8 cellular contexts compared by ENCODE assay signal in genomic region chr6:50145125-50145524, GRCh38.
DNase-seq lines count a peak whose midpoint lies in the region; ATAC-seq and TF ChIP-seq lines count a peak whose summit lies in the region.
"Had no signal": no experiment of that assay in that cellular context is flagged by ENCODE, and none has a peak within 500 bp of the region (broad histone marks: within the 10 kb centered on the region; RNA-seq: fewer than 3 reads in every experiment).

No MANE protein-coding gene starts in this region.

- H3K27me3 Mint-ChIP-seq in nephron progenitor cell (ENCODE audit: low read depth, poor library complexity): no peaks in the 10 kb centered on the region

- H3K27ac ChIP-seq in MM.1S (ENCODE audit: low read length) (no peak overlapping the region), brain microvascular endothelial cell (no peak overlapping the region)
- H3K27ac ChIP-seq: ascending aorta had no signal

- H3K4me2 ChIP-seq in MM.1S (ENCODE audit: low read depth, low read length): no peak overlapping the region

- H3K36me3 ChIP-seq in MM.1S (replicated peaks; ENCODE audit: insufficient read depth, low read length) (no peaks in the 10 kb centered on the region), brain microvascular endothelial cell (replicated peaks) (no peaks in the 10 kb centered on the region)
- H3K36me3 ChIP-seq: ascending aorta had no signal

- H3K9me3 Mint-ChIP-seq in nephron progenitor cell: peaks cover 3% of the 10 kb centered on the region

- H3K27me3 ChIP-seq in MM.1S (replicated peaks; ENCODE audit: insufficient read depth, low read length) (no peaks in the 10 kb centered on the region), brain microvascular endothelial cell (replicated peaks) (no peaks in the 10 kb centered on the region)
- H3K27me3 ChIP-seq: ascending aorta had no signal

- peak; percentile 45 for TF ChIP-seq CTCF in GM12864 (IDR thresholded peaks at IDR 0.05; ENCODE audit: low read depth, low read length, missing control alignments)
- peak; percentile 54 for TF ChIP-seq CTCF in MM.1S (IDR thresholded peaks at IDR 0.05; ENCODE audit: low read length)
- peak; percentile 48 for TF ChIP-seq CTCF in brain microvascular endothelial cell (IDR thresholded peaks at IDR 0.05; ENCODE audit: low read depth, low read length, missing control alignments)
- TF ChIP-seq CTCF in nephron progenitor cell (IDR thresholded peaks at IDR 0.05): peak; percentile 62

- no peaks in the 10 kb centered on the region for H3K9me2 ChIP-seq in MM.1S (replicated peaks; ENCODE audit: insufficient read depth, low read length)

- H3K79me2 ChIP-seq in MM.1S (ENCODE audit: low read length): no peaks in the 10 kb centered on the region

- ATAC-seq in HG03460 (IDR thresholded peaks at IDR 0.05; ENCODE audit: unreplicated experiment): no peak

- no peaks in the 10 kb centered on the region for H3K4me1 ChIP-seq in MM.1S (ENCODE audit: low read length)
- H3K4me1 ChIP-seq: ascending aorta had no signal

- H3K4me3 Mint-ChIP-seq in nephron progenitor cell: no peak overlapping the region

- H3K9ac ChIP-seq in MM.1S (ENCODE audit: low read length): no peak overlapping the region

- DNase-seq in GM12864 (ENCODE audit: low read depth) (no peak), MM.1S (no peak), brain microvascular endothelial cell (no peak), nephron progenitor cell (no peak), posterior cingulate gyrus (no peak), G401 (ENCODE audit: low spot score) (no peak)

- H4K20me1 ChIP-seq in MM.1S (ENCODE audit: insufficient read depth, low read length): no peaks in the 10 kb centered on the region

- no peaks in the 10 kb centered on the region for H3K9me3 ChIP-seq in MM.1S (replicated peaks; ENCODE audit: insufficient read depth, low read length)
- H3K9me3 ChIP-seq: ascending aorta had no signal

- intact Hi-C loops in posterior cingulate gyrus (cut with DNase I): no loop called here

- H3K36me3 Mint-ChIP-seq in nephron progenitor cell (ENCODE audit: low read depth): no peaks in the 10 kb centered on the region

- H3K4me1 Mint-ChIP-seq in nephron progenitor cell: no peaks in the 10 kb centered on the region

- H2AFZ ChIP-seq in MM.1S (ENCODE audit: low read length): no peak overlapping the region

- in situ Hi-C loops in brain microvascular endothelial cell (cut with HindIII; ENCODE audit: low pct_ligation_motif_present, low sequenced_read_pairs): no loop called here
- in situ Hi-C loops in G401 (cut with HindIII; ENCODE audit: low sequenced_read_pairs): no loop called here

- H3K4me3 ChIP-seq in GM12864 (ENCODE audit: low read depth, low read length) (no peak overlapping the region), MM.1S (ENCODE audit: low read length) (no peak overlapping the region), brain microvascular endothelial cell (ENCODE audit: low read depth, low read length) (no peak overlapping the region)
- H3K4me3 ChIP-seq: ascending aorta had no signal

- H3K27ac Mint-ChIP-seq in nephron progenitor cell: no peak overlapping the region

- no peaks in the 10 kb centered on the region for H3F3A ChIP-seq in MM.1S (ENCODE audit: insufficient read depth, low read length)
